In the genomic region with DNA sequence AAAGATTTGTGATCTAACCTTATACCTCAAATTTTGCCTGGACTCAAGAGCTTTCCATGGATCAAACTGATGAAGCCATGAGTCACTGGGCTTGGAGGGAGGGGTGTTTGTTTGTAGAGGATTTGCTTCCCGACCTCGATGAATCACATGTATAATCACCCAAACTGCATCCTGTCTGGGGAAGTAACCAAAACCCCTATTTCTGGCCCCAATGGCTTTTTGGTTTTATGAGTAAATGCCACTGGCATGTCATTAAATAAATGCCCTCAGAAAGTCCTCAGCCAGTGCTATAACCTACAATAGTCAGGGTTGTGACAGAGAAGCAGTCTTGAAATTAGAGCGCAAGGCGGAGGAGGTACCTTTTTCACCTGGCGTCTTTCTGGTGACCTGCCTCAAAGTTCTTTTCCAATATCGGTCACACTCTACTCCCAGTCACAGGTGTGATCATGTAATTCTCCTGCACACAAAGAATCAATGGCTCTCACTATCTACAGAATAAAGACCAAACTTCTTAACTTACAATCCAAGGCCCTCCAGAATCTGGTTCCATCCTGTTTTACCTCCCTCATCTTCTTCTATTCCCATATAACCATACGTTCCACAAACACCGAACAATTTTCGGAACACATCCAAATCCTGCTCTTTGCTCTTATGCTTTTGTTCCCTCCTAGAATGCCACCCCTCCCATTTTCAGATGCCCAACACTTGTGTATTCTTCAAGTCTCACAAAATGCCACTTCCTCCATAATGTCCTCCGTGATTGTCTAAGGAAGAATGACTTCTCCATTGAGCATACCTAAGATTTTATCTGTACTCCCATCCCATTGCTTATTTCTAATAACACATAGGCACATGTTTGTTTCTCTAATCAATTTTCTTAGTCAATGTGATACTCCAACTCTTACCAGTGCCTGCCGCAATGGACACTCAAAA, we compare ENCODE assay signal across 12 cellular contexts.
DNase-seq lines count a peak whose midpoint lies in the region; ATAC-seq and TF ChIP-seq lines count a peak whose summit lies in the region.
"Had no signal": no experiment of that assay in that cellular context is flagged by ENCODE, and none has a peak within 500 bp of the region (broad histone marks: within the 10 kb centered on the region; RNA-seq: fewer than 3 reads in every experiment).

No MANE protein-coding gene starts in this region.

- no peak for TF ChIP-seq CTCF in dorsolateral prefrontal cortex (IDR thresholded peaks at IDR 0.05 in 54 of 56, conservative IDR thresholded peaks at IDR 0.05 in 2 of 56; ENCODE audit: low read depth in 1 of 56, partially characterized antibody in 56 of 56)

- ATAC-seq in HG03045 (IDR thresholded peaks at IDR 0.05; ENCODE audit: unreplicated experiment) (no peak), GM21723 (IDR thresholded peaks at IDR 0.05; ENCODE audit: unreplicated experiment) (no peak)

- no peaks in the 10 kb centered on the region for H3K27me3 ChIP-seq in dorsolateral prefrontal cortex

- H3K4me3 ChIP-seq in dorsolateral prefrontal cortex: no peak overlapping the region
- H3K4me3 ChIP-seq: prostate gland had no signal

- intact Hi-C loops in dorsolateral prefrontal cortex (cut with DNase I): loop anchor here in 1 of 2 donors (5.0 kb wide), 1 partner anchor 175 kb away; no protein-coding TSS in a partner anchor

- peak; percentile 91 for DNase-seq in AG20443 (ENCODE audit: low spot score)
- peak; percentile 93 for DNase-seq in NCI-H226
- peak in 1 of 10 donors; percentile 48 for DNase-seq in dorsolateral prefrontal cortex
- DNase-seq in myocyte (ENCODE audit: low read depth): peak; percentile 91
- no peak for DNase-seq in NCI-H526 treated with DMSO at 0.1 percent for 48 hours (lab: John Stamatoyannopoulos, UW)
- DNase-seq in SK-N-DZ (ENCODE audit: low spot score): no peak
- DNase-seq: activated effector memory CD4-positive, alpha-beta T cell treated with anti-CD3 and anti-CD28 coated beads, Interleukin-2, amount 50 U/mL, for 16 hours; NCI-H187 treated with DMSO at 0.1 percent for 48 hours; stimulated activated naive CD4-positive, alpha-beta T cell had no signal

- H3K27ac ChIP-seq in dorsolateral prefrontal cortex: peak overlapping the region in 35 of 59 donors; percentile 6 to 80 (median 44)
- H3K27ac ChIP-seq: prostate gland had no signal

Comparison
In these comparisons a context has a peak if more than half of its experiments do, and no peak if none do; other contexts are left out.
1. DNase-seq: peak in AG20443 (single experiment), NCI-H226 (single experiment) and myocyte (single experiment); none in NCI-H526 treated with DMSO at 0.1 percent for 48 hours (single experiment) and SK-N-DZ (single experiment).